2 cellular contexts compared by ENCODE assay signal in genomic region chr11:66310324-66310723, GRCh38.
A peak's percentile ranks its signal among the peaks of the same experiment; 100 is the strongest.
TF ChIP-seq lines count a peak whose summit lies in the region.

No MANE protein-coding gene starts in this region.

TF ChIP-seq in GM23338, 12 proteins besides CTCF, POLR2A, EP300 and RAD21:
- no peak for TF ChIP-seq EZH2 (IDR thresholded peaks at IDR 0.05; ENCODE audit: low read depth, unreplicated experiment)
- TF ChIP-seq ZNF462 (CRISPR knock-in tag; IDR thresholded peaks at IDR 0.05) = no peak
- TF ChIP-seq POLR2AphosphoS5 (IDR thresholded peaks at IDR 0.05; ENCODE audit: low read depth) = no peak
- no peak for TF ChIP-seq ZNF331 (CRISPR knock-in tag; IDR thresholded peaks at IDR 0.05; ENCODE audit: low read depth)
- no peak for TF ChIP-seq REST (IDR thresholded peaks at IDR 0.05; ENCODE audit: unreplicated experiment)
- no peak for TF ChIP-seq ZNF114 (CRISPR knock-in tag; IDR thresholded peaks at IDR 0.05)
- no peak for TF ChIP-seq CREB1 (CRISPR knock-in tag; IDR thresholded peaks at IDR 0.05; ENCODE audit: low read depth)
- no peak for TF ChIP-seq JUNB (IDR thresholded peaks at IDR 0.05; ENCODE audit: unreplicated experiment)
- TF ChIP-seq ETS1 (IDR thresholded peaks at IDR 0.05) = no peak
- TF ChIP-seq NANOG (IDR thresholded peaks at IDR 0.05; ENCODE audit: borderline replicate concordance) = no peak
- no peak for TF ChIP-seq EZH2phosphoT487 (IDR thresholded peaks at IDR 0.05; ENCODE audit: unreplicated experiment)
- TF ChIP-seq STAT1 (IDR thresholded peaks at IDR 0.05; ENCODE audit: unreplicated experiment) = no peak
TF ChIP-seq in GM23338: peak in this region for 0.

TF ChIP-seq in K562, 482 proteins besides CTCF, POLR2A, EP300 and RAD21:
- TF ChIP-seq HMBOX1 (IDR thresholded peaks at IDR 0.05) (peak; percentile 64; the same call in 1 of the 2 replicates), ZNF408 (CRISPR knock-in tag; IDR thresholded peaks at IDR 0.05; ENCODE audit: low read depth) (no peak), MITF (IDR thresholded peaks at IDR 0.05) (no peak), MAFG (tag; conservative IDR thresholded peaks at IDR 0.05) (no peak), KDM4B (IDR thresholded peaks at IDR 0.05; ENCODE audit: borderline replicate concordance in 2 of 2, low read depth in 1 of 2) (no peak), ZNF77 (CRISPR knock-in tag; IDR thresholded peaks at IDR 0.05) (no peak), IRF1 (CRISPR knock-in tag; IDR thresholded peaks at IDR 0.05; ENCODE audit: borderline replicate concordance) (no peak), ETS2 (tag; IDR thresholded peaks at IDR 0.05; ENCODE audit: borderline replicate concordance, poor library complexity, severe bottlenecking) (no peak), RBM39 (optimal IDR thresholded peaks at IDR 0.05; ENCODE audit: low read depth, low read length) (no peak), ZNF165 (CRISPR knock-in tag; IDR thresholded peaks at IDR 0.05; ENCODE audit: borderline replicate concordance) (no peak), TRIM24 (IDR thresholded peaks at IDR 0.05) (no peak), RBM15 (IDR thresholded peaks at IDR 0.05; ENCODE audit: insufficient read depth, low read length) (no peak), THRA (IDR thresholded peaks at IDR 0.05) (no peak), CBFA2T3 (IDR thresholded peaks at IDR 0.05) (peak; percentile 69), ZNF511 (CRISPR knock-in tag; IDR thresholded peaks at IDR 0.05) (no peak), HBP1 (CRISPR knock-in tag; IDR thresholded peaks at IDR 0.05) (no peak)
